In the genomic region with DNA sequence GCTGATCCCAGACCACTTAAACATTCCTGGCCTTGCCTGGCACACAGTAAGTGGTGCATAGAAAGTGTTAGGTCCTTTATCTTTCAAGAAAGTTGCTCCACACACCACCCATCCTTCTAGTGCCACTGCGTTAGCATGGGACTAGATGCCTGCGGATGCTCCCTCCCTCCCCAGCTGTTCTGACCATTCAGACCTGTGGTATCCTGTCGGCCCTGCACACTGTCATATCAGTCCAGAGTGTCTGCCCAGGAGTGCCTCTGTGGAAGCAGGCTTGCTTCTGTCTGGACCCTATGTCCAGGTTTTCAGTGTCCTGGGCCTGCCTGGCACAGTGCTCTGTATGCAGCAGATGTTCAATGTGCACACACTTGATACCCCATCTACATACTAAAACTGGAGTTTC, we compare ENCODE assay signal across 13 cellular contexts.
"Had no signal": no experiment of that assay in that cellular context is flagged by ENCODE, and none has a peak within 500 bp of the region (broad histone marks: within the 10 kb centered on the region; RNA-seq: fewer than 3 reads in every experiment).

No MANE protein-coding gene starts in this region.

- H3K27ac ChIP-seq: ovary, sigmoid colon, tibial artery had no signal

- H3K4me1 Mint-ChIP-seq: neural crest cell had no signal

- H3K4me3 ChIP-seq: adrenal gland, ovary, sigmoid colon, tibial artery had no signal

- H3K36me3 ChIP-seq: ovary had no signal

- H3K9me3 ChIP-seq: adrenal gland, ovary, sigmoid colon, tibial artery had no signal

- H3K27me3 ChIP-seq: adrenal gland, ovary, sigmoid colon, tibial artery had no signal

- H3K4me3 Mint-ChIP-seq: activated naive CD4-positive, alpha-beta T cell treated with anti-CD3 and anti-CD28 coated beads for 36 hours; neural crest cell had no signal

- DNase-seq: activated CD4-positive, alpha-beta T cell treated with anti-CD3 and anti-CD28 coated beads, Interleukin-2, amount 50 U/mL, for 48 hours; activated naive CD4-positive, alpha-beta T cell treated with anti-CD3 and anti-CD28 coated beads for 36 hours; foreskin fibroblast; hippocampal formation; ovary; sigmoid colon; stimulated activated CD4-positive, alpha-beta T cell treated with anti-CD3 and anti-CD28 coated beads, Interleukin-12 subunit alpha, Interleukin-12 subunit beta, amount 100 ng/mL, for 4 hours; stimulated activated CD4-positive, alpha-beta T cell treated with anti-CD3 and anti-CD28 coated beads, Interleukin-2, amount 100 ng/mL, for 24 hours; T-helper 1 cell had no signal

- H3K9me3 Mint-ChIP-seq: activated naive CD4-positive, alpha-beta T cell treated with anti-CD3 and anti-CD28 coated beads for 36 hours; neural crest cell had no signal

- ATAC-seq: SK-N-SH treated with all-trans-retinoic acid at 6 μM for 48 hours had no signal
